10 cellular contexts compared by ENCODE assay signal in genomic region chr6:38713812-38714211, GRCh38. TPM values are rescaled to one million over a fixed set of nuclear protein-coding genes. Genes with fewer than 3 reads are reported as not detected.
DNase-seq lines count a peak whose midpoint lies in the region; ATAC-seq, FAIRE-seq and TF ChIP-seq lines count a peak whose summit lies in the region.
"Had no signal": no experiment of that assay in that cellular context is flagged by ENCODE, and none has a peak within 500 bp of the region (broad histone marks: within the 10 kb centered on the region; RNA-seq: fewer than 3 reads in every experiment).

No MANE protein-coding gene starts in this region.

- no peak overlapping the region for H3K9ac ChIP-seq in endodermal cell (ENCODE audit: extremely low read depth, low read length, poor library complexity, severe bottlenecking)

- H3K27ac Mint-ChIP-seq in endodermal cell, result no peak overlapping the region

- no peak for DNase-seq in GM18507 (ENCODE audit: extremely low spot score, insufficient read length, low read depth)
- peak; percentile 15 for DNase-seq in RPMI8226
- peak; percentile 30 for DNase-seq in activated T-helper 9 cell treated with anti-CD3 and anti-CD28 coated beads, Interleukin-2, amount 50 U/mL, for 16 hours (ENCODE audit: low read depth)
- peak; percentile 33 for DNase-seq in stimulated activated CD4-positive, alpha-beta T cell treated with anti-CD3 and anti-CD28 coated beads, Interleukin-4, amount 100 ng/mL, for 1 hour
- DNase-seq in left colon, result no peak
- no peak for DNase-seq in WERI-Rb-1
- DNase-seq in endodermal cell, result no peak
- DNase-seq: heart right ventricle, NCI-H2227 treated with DMSO at 0.1 percent for 48 hours had no signal

- H3K27ac ChIP-seq in WERI-Rb-1 (no peak overlapping the region), endodermal cell (ENCODE audit: low read depth, low read length) (no peak overlapping the region)
- H3K27ac ChIP-seq: heart right ventricle had no signal

- 50 to 68% methylated on average over 4 to 6 of the region's 6 CpGs for WGBS in endodermal cell (ENCODE audit: insufficient coverage in 1 of 2, insufficient read length in 1 of 2), 2 experiments

- H3K4me1 Mint-ChIP-seq in endodermal cell, result peaks cover 2% of the 10 kb centered on the region

- H3K4me3 Mint-ChIP-seq in endodermal cell, result no peak overlapping the region

- H3K4me3 ChIP-seq in WERI-Rb-1 (ENCODE audit: low read depth, low read length), result no peak overlapping the region
- H3K4me3 ChIP-seq in endodermal cell (ENCODE audit: low read length), result no peak overlapping the region
- H3K4me3 ChIP-seq: heart right ventricle had no signal

- H3K9me3 ChIP-seq in WERI-Rb-1 (ENCODE audit: severe bottlenecking) (peaks cover 4% of the 10 kb centered on the region), endodermal cell (ENCODE audit: control insufficient read depth, low read length) (peaks cover 10% of the 10 kb centered on the region)
- H3K9me3 ChIP-seq: heart right ventricle had no signal

- peak; percentile 33 for FAIRE-seq in GM18507 (lab: Jason Lieb, UNC)

- peaks cover 22% of the 10 kb centered on the region for H3K9me3 Mint-ChIP-seq in endodermal cell

- H3K27me3 Mint-ChIP-seq in endodermal cell (ENCODE audit: insufficient read depth), result peaks cover 22% of the 10 kb centered on the region

- intact Hi-C loops in left colon (cut with DNase I, micrococcal nuclease), result no loop called here

- no peak for ATAC-seq in left colon
- no peak for ATAC-seq in HG02588 (IDR thresholded peaks at IDR 0.05; ENCODE audit: unreplicated experiment)

- H3K36me3 ChIP-seq in WERI-Rb-1, result no peaks in the 10 kb centered on the region
- H3K36me3 ChIP-seq in endodermal cell (ENCODE audit: control insufficient read depth, insufficient read depth, low read length), result no peaks in the 10 kb centered on the region
- H3K36me3 ChIP-seq: heart right ventricle had no signal

- peaks cover 3% of the 10 kb centered on the region for H3K36me3 Mint-ChIP-seq in endodermal cell (ENCODE audit: low read depth)

- no peaks in the 10 kb centered on the region for H3K27me3 ChIP-seq in WERI-Rb-1 (ENCODE audit: insufficient read depth, low read depth, severe bottlenecking)
- H3K27me3 ChIP-seq in endodermal cell (ENCODE audit: control insufficient read depth, insufficient read depth, low read length, poor library complexity, severe bottlenecking), result peaks cover 41% of the 10 kb centered on the region

- TF ChIP-seq CTCF in WERI-Rb-1 (IDR thresholded peaks at IDR 0.05; ENCODE audit: low read depth, low read length), result no peak
- TF ChIP-seq CTCF in endodermal cell (conservative IDR thresholded peaks at IDR 0.05), result no peak

- H3K4me1 ChIP-seq in endodermal cell (ENCODE audit: control insufficient read depth, insufficient read depth, low read length), result no peaks in the 10 kb centered on the region

RNA-seq across cellular contexts. Expression of gene DNAH8, which starts 1.3 kb away (rescaled TPM):
- total RNA-seq in left colon (not detected), endodermal cell (not detected)
- 0.04 TPM for polyA plus RNA-seq in endodermal cell (2013, experiment 1 of 2)
- polyA plus RNA-seq in endodermal cell (2013, experiment 2 of 2), result not detected
- polyA plus RNA-seq: heart right ventricle had no signal

RNA-seq across cellular contexts. Expression of gene GLO1, which starts 10.9 kb away (rescaled TPM):
- total RNA-seq in left colon (10 to 100 TPM; 49.4 to 58.4 TPM), endodermal cell (100 to 1,000 TPM; 144 to 177 TPM)
- polyA plus RNA-seq in endodermal cell (2013, experiment 1 of 2), result 197 TPM
- polyA plus RNA-seq in endodermal cell (2013, experiment 2 of 2), result 193 TPM

Comparison
In these comparisons a context has a peak if more than half of its experiments do, and no peak if none do; other contexts are left out.
1. DNase-seq: peak in RPMI8226 (single experiment), activated T-helper 9 cell treated with anti-CD3 and anti-CD28 coated beads, Interleukin-2, amount 50 U/mL, for 16 hours (single experiment) and stimulated activated CD4-positive, alpha-beta T cell treated with anti-CD3 and anti-CD28 coated beads, Interleukin-4, amount 100 ng/mL, for 1 hour (single experiment); none in GM18507 (single experiment), left colon (0 of 2), WERI-Rb-1 (single experiment) and endodermal cell (single experiment).